1 cellular context compared by ENCODE assay signal in the genomic region with DNA sequence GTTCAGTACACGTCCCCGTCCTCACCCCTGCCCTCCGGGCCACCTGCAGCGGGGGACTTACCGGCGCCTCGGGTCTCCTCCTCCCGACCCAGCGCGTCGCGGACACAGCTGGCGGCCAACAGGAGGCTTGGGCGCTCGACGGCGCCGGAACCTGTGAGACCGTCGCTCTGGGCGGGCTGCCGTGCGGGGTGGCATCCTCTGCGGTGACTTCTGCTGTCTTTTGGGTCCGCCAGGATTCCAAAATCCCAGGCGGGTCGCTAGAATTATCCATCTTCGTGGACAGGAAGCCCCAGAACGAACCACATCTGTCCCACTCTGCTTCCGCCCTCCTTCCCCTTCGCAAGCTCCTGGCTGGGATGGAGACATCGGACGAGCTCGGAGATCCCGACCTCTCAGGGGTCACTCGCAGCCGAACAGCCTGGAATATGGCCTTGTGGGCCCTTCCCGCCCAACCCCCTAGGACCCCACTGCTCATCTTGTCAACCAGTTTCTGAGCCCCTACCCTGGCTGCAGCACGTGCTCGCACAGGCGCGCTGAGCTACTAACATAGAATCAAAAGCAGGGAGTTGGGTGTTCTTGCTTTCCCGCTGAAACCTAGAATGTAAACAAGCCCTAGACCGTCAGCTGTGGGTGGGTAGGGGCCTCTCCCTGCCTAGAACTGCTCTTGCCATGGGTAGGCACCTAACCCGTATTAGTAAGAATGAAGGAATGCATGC.
TF ChIP-seq lines count a peak whose summit lies in the region.

No MANE protein-coding gene starts in this region.

TF ChIP-seq in HepG2, 621 proteins besides CTCF, POLR2A, EP300 and RAD21 (continued from another document and continues in another):
- TF ChIP-seq ARNTL (CRISPR knock-in tag; IDR thresholded peaks at IDR 0.05) (no peak), IRF2 (CRISPR knock-in tag; IDR thresholded peaks at IDR 0.05) (no peak), PPARG (CRISPR knock-in tag; conservative IDR thresholded peaks at IDR 0.05) (no peak), ZNF761 (CRISPR knock-in tag; conservative IDR thresholded peaks at IDR 0.05) (no peak), DNMT3B (CRISPR knock-in tag; conservative IDR thresholded peaks at IDR 0.05) (no peak), PLRG1 (conservative IDR thresholded peaks at IDR 0.05) (no peak), IRX3 (CRISPR knock-in tag; IDR thresholded peaks at IDR 0.05; ENCODE audit: borderline replicate concordance, low read depth) (no peak), ATF7-NPFF (CRISPR knock-in tag; IDR thresholded peaks at IDR 0.05; ENCODE audit: low read depth) (no peak), GLI4 (CRISPR knock-in tag; IDR thresholded peaks at IDR 0.05; ENCODE audit: borderline replicate concordance) (no peak), FOXP1 (IDR thresholded peaks at IDR 0.05) (no peak), FOXP1 (CRISPR knock-in tag; IDR thresholded peaks at IDR 0.05) (no peak), SIN3B (IDR thresholded peaks at IDR 0.05; ENCODE audit: low read length) (no peak), ZNF230 (CRISPR knock-in tag; IDR thresholded peaks at IDR 0.05) (0 out of 2 replicates have a peak, but pooled peaks have one; percentile 3), TP53 (CRISPR knock-in tag; conservative IDR thresholded peaks at IDR 0.05) (no peak), ZKSCAN1 (IDR thresholded peaks at IDR 0.05; ENCODE audit: low read length) (no peak), MEF2D (CRISPR knock-in tag; IDR thresholded peaks at IDR 0.05) (no peak), SALL1 (CRISPR knock-in tag; IDR thresholded peaks at IDR 0.05) (no peak), ZNF780A (CRISPR knock-in tag; IDR thresholded peaks at IDR 0.05) (0 out of 2 replicates have a peak, but pooled peaks have one; percentile 37), KDM5B (CRISPR knock-in tag; IDR thresholded peaks at IDR 0.05; ENCODE audit: borderline replicate concordance) (peak; percentile 6; the same call in 1 of the 2 replicates), ZNF550 (CRISPR knock-in tag; IDR thresholded peaks at IDR 0.05; ENCODE audit: borderline replicate concordance) (no peak), ESRRA (CRISPR knock-in tag; IDR thresholded peaks at IDR 0.05; ENCODE audit: low read depth) (no peak), ZNF20 (CRISPR knock-in tag; IDR thresholded peaks at IDR 0.05) (no peak), SAP130 (CRISPR knock-in tag; IDR thresholded peaks at IDR 0.05; ENCODE audit: low read depth) (no peak), FOXA3 (CRISPR knock-in tag; IDR thresholded peaks at IDR 0.05) (peak; percentile 50), NFYC (CRISPR knock-in tag; IDR thresholded peaks at IDR 0.05) (no peak), FOXA1 (IDR thresholded peaks at IDR 0.05) (no peak), FOXA1 (CRISPR knock-in tag; IDR thresholded peaks at IDR 0.05) (peak; percentile 45; the same call in 1 of the 2 replicates), TARDBP (CRISPR knock-in tag; IDR thresholded peaks at IDR 0.05) (0 out of 2 replicates have a peak, but pooled peaks have one; percentile 14), HIVEP1 (CRISPR knock-in tag; IDR thresholded peaks at IDR 0.05) (no peak), NFKBIZ (CRISPR knock-in tag; IDR thresholded peaks at IDR 0.05) (no peak), TBP (CRISPR knock-in tag; IDR thresholded peaks at IDR 0.05) (no peak), MEIS1 (CRISPR knock-in tag; IDR thresholded peaks at IDR 0.05; ENCODE audit: borderline replicate concordance) (no peak)
- TF ChIP-seq, protein P1, sequence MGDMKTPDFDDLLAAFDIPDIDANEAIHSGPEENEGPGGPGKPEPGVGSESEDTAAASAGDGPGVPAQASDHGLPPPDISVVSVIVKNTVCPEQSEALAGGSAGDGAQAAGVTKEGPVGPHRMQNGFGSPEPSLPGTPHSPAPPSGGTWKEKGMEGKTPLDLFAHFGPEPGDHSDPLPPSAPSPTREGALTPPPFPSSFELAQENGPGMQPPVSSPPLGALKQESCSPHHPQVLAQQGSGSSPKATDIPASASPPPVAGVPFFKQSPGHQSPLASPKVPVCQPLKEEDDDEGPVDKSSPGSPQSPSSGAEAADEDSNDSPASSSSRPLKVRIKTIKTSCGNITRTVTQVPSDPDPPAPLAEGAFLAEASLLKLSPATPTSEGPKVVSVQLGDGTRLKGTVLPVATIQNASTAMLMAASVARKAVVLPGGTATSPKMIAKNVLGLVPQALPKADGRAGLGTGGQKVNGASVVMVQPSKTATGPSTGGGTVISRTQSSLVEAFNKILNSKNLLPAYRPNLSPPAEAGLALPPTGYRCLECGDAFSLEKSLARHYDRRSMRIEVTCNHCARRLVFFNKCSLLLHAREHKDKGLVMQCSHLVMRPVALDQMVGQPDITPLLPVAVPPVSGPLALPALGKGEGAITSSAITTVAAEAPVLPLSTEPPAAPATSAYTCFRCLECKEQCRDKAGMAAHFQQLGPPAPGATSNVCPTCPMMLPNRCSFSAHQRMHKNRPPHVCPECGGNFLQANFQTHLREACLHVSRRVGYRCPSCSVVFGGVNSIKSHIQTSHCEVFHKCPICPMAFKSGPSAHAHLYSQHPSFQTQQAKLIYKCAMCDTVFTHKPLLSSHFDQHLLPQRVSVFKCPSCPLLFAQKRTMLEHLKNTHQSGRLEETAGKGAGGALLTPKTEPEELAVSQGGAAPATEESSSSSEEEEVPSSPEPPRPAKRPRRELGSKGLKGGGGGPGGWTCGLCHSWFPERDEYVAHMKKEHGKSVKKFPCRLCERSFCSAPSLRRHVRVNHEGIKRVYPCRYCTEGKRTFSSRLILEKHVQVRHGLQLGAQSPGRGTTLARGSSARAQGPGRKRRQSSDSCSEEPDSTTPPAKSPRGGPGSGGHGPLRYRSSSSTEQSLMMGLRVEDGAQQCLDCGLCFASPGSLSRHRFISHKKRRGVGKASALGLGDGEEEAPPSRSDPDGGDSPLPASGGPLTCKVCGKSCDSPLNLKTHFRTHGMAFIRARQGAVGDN (CRISPR knock-in tag; IDR thresholded peaks at IDR 0.05), result peak; percentile 46
- TF ChIP-seq, protein P2, sequence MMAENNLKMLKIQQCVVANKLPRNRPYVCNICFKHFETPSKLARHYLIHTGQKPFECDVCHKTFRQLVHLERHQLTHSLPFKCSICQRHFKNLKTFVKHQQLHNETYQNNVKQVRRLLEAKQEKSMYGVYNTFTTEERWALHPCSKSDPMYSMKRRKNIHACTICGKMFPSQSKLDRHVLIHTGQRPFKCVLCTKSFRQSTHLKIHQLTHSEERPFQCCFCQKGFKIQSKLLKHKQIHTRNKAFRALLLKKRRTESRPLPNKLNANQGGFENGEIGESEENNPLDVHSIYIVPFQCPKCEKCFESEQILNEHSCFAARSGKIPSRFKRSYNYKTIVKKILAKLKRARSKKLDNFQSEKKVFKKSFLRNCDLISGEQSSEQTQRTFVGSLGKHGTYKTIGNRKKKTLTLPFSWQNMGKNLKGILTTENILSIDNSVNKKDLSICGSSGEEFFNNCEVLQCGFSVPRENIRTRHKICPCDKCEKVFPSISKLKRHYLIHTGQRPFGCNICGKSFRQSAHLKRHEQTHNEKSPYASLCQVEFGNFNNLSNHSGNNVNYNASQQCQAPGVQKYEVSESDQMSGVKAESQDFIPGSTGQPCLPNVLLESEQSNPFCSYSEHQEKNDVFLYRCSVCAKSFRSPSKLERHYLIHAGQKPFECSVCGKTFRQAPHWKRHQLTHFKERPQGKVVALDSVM (CRISPR knock-in tag; IDR thresholded peaks at IDR 0.05), result no peak
- TF ChIP-seq, protein P3, sequence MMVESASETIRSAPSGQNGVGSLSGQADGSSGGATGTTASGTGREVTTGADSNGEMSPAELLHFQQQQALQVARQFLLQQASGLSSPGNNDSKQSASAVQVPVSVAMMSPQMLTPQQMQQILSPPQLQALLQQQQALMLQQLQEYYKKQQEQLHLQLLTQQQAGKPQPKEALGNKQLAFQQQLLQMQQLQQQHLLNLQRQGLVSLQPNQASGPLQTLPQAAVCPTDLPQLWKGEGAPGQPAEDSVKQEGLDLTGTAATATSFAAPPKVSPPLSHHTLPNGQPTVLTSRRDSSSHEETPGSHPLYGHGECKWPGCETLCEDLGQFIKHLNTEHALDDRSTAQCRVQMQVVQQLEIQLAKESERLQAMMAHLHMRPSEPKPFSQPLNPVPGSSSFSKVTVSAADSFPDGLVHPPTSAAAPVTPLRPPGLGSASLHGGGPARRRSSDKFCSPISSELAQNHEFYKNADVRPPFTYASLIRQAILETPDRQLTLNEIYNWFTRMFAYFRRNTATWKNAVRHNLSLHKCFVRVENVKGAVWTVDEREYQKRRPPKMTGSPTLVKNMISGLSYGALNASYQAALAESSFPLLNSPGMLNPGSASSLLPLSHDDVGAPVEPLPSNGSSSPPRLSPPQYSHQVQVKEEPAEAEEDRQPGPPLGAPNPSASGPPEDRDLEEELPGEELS (CRISPR knock-in tag; IDR thresholded peaks at IDR 0.05), result no peak
- TF ChIP-seq, protein P4, sequence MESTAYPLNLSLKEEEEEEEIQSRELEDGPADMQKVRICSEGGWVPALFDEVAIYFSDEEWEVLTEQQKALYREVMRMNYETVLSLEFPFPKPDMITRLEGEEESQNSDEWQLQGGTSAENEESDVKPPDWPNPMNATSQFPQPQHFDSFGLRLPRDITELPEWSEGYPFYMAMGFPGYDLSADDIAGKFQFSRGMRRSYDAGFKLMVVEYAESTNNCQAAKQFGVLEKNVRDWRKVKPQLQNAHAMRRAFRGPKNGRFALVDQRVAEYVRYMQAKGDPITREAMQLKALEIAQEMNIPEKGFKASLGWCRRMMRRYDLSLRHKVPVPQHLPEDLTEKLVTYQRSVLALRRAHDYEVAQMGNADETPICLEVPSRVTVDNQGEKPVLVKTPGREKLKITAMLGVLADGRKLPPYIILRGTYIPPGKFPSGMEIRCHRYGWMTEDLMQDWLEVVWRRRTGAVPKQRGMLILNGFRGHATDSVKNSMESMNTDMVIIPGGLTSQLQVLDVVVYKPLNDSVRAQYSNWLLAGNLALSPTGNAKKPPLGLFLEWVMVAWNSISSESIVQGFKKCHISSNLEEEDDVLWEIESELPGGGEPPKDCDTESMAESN (CRISPR knock-in tag; conservative IDR thresholded peaks at IDR 0.05), result no peak
- TF ChIP-seq, protein P5, sequence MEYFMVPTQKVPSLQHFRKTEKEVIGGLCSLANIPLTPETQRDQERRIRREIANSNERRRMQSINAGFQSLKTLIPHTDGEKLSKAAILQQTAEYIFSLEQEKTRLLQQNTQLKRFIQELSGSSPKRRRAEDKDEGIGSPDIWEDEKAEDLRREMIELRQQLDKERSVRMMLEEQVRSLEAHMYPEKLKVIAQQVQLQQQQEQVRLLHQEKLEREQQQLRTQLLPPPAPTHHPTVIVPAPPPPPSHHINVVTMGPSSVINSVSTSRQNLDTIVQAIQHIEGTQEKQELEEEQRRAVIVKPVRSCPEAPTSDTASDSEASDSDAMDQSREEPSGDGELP (IDR thresholded peaks at IDR 0.05; ENCODE audit: borderline replicate concordance, low read depth), result no peak
- TF ChIP-seq, protein P6, sequence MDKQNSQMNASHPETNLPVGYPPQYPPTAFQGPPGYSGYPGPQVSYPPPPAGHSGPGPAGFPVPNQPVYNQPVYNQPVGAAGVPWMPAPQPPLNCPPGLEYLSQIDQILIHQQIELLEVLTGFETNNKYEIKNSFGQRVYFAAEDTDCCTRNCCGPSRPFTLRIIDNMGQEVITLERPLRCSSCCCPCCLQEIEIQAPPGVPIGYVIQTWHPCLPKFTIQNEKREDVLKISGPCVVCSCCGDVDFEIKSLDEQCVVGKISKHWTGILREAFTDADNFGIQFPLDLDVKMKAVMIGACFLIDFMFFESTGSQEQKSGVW (CRISPR knock-in tag; IDR thresholded peaks at IDR 0.05; ENCODE audit: borderline replicate concordance), result no peak
- TF ChIP-seq, protein P7, sequence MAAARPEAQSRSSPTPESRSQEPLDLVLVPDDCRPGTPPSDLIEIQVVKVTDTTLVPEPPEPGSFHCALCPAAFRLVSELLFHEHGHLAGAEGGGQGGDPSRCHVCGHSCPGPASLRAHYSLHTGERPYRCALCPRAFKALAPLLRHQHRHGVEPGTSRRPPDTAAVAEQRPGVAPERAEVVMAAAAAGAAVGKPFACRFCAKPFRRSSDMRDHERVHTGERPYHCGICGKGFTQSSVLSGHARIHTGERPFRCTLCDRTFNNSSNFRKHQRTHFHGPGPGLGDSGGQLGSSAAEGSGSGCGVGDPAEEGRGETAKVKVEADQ (CRISPR knock-in tag; IDR thresholded peaks at IDR 0.05; ENCODE audit: borderline replicate concordance), result no peak
- TF ChIP-seq, protein P8, sequence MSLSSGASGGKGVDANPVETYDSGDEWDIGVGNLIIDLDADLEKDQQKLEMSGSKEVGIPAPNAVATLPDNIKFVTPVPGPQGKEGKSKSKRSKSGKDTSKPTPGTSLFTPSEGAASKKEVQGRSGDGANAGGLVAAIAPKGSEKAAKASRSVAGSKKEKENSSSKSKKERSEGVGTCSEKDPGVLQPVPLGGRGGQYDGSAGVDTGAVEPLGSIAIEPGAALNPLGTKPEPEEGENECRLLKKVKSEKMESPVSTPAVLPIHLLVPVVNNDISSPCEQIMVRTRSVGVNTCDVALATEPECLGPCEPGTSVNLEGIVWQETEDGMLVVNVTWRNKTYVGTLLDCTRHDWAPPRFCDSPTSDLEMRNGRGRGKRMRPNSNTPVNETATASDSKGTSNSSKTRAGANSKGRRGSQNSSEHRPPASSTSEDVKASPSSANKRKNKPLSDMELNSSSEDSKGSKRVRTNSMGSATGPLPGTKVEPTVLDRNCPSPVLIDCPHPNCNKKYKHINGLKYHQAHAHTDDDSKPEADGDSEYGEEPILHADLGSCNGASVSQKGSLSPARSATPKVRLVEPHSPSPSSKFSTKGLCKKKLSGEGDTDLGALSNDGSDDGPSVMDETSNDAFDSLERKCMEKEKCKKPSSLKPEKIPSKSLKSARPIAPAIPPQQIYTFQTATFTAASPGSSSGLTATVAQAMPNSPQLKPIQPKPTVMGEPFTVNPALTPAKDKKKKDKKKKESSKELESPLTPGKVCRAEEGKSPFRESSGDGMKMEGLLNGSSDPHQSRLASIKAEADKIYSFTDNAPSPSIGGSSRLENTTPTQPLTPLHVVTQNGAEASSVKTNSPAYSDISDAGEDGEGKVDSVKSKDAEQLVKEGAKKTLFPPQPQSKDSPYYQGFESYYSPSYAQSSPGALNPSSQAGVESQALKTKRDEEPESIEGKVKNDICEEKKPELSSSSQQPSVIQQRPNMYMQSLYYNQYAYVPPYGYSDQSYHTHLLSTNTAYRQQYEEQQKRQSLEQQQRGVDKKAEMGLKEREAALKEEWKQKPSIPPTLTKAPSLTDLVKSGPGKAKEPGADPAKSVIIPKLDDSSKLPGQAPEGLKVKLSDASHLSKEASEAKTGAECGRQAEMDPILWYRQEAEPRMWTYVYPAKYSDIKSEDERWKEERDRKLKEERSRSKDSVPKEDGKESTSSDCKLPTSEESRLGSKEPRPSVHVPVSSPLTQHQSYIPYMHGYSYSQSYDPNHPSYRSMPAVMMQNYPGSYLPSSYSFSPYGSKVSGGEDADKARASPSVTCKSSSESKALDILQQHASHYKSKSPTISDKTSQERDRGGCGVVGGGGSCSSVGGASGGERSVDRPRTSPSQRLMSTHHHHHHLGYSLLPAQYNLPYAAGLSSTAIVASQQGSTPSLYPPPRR (CRISPR knock-in tag; IDR thresholded peaks at IDR 0.05; ENCODE audit: borderline replicate concordance), result no peak
- TF ChIP-seq, protein P9, sequence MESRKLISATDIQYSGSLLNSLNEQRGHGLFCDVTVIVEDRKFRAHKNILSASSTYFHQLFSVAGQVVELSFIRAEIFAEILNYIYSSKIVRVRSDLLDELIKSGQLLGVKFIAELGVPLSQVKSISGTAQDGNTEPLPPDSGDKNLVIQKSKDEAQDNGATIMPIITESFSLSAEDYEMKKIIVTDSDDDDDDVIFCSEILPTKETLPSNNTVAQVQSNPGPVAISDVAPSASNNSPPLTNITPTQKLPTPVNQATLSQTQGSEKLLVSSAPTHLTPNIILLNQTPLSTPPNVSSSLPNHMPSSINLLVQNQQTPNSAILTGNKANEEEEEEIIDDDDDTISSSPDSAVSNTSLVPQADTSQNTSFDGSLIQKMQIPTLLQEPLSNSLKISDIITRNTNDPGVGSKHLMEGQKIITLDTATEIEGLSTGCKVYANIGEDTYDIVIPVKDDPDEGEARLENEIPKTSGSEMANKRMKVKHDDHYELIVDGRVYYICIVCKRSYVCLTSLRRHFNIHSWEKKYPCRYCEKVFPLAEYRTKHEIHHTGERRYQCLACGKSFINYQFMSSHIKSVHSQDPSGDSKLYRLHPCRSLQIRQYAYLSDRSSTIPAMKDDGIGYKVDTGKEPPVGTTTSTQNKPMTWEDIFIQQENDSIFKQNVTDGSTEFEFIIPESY (CRISPR knock-in tag; IDR thresholded peaks at IDR 0.05), result peak; percentile 18; the same call in 1 of the 2 replicates
